In genomic region chr10:119135517-119135890, GRCh38 we compare ENCODE assay signal across 12 cellular contexts. TPM values are rescaled to one million over a fixed set of nuclear protein-coding genes. Genes with fewer than 3 reads are reported as not detected.
DNase-seq lines count a peak whose midpoint lies in the region; FAIRE-seq and TF ChIP-seq lines count a peak whose summit lies in the region.
"Had no signal": no experiment of that assay in that cellular context is flagged by ENCODE, and none has a peak within 500 bp of the region (broad histone marks: within the 10 kb centered on the region; RNA-seq: fewer than 3 reads in every experiment).

No MANE protein-coding gene starts in this region.

- peaks cover 2 to 15% (median 3%) of the 10 kb centered on the region in 4 donors for H3K36me3 ChIP-seq in liver (ENCODE audit: control insufficient read depth in 4 of 4, insufficient read depth in 3 of 4, low read depth in 1 of 4, low read length in 3 of 4)
- peaks cover 4 to 5% of the 10 kb centered on the region in 2 donors for H3K36me3 ChIP-seq in small intestine (ENCODE audit: control insufficient read depth in 2 of 2, insufficient read depth in 2 of 2, low read length in 2 of 2)

- TF ChIP-seq CTCF in AG09309 (IDR thresholded peaks at IDR 0.05; ENCODE audit: control insufficient read depth, insufficient read depth, low read depth, low read length, missing control alignments) (no peak), liver (IDR thresholded peaks at IDR 0.05; ENCODE audit: low read depth, low read length, missing input control) (no peak)

- H3K36me3 Mint-ChIP-seq in activated T-helper 1 cell treated with anti-CD3 and anti-CD28 coated beads, Interleukin-12 subunit alpha, Interleukin-12 subunit beta, Interleukin-2, Interleukin-4 antibody, amounts not matched to agents 30 ng/mL and 10 ng/mL and 1 ng/mL, durations not matched to agents 14 hours and 24 hours and 36 hours (ENCODE audit: low read depth): peaks cover 44% of the 10 kb centered on the region

- H3K9ac ChIP-seq in liver (ENCODE audit: low read depth in 1 of 2, low read length in 2 of 2): no peak overlapping the region

- intact Hi-C loops in activated T-helper 1 cell treated with anti-CD3 and anti-CD28 coated beads, Interleukin-12 subunit alpha, Interleukin-12 subunit beta, Interleukin-2, Interleukin-4 antibody, amounts not matched to agents 30 ng/mL and 10 ng/mL and 1 ng/mL, durations not matched to agents 14 hours and 24 hours and 36 hours (cut with micrococcal nuclease): loop anchor here (2.0 kb wide), 2 partner anchors 171 to 405 kb away; no protein-coding TSS in a partner anchor

- no peaks in the 10 kb centered on the region for H3K9me3 Mint-ChIP-seq in activated T-helper 1 cell treated with anti-CD3 and anti-CD28 coated beads, Interleukin-12 subunit alpha, Interleukin-12 subunit beta, Interleukin-2, Interleukin-4 antibody, amounts not matched to agents 30 ng/mL and 10 ng/mL and 1 ng/mL, durations not matched to agents 14 hours and 24 hours and 36 hours

- no peaks in the 10 kb centered on the region for H3K9me3 ChIP-seq in liver (ENCODE audit: control insufficient read depth in 4 of 4, low read length in 3 of 4)
- no peaks in the 10 kb centered on the region for H3K9me3 ChIP-seq in small intestine (ENCODE audit: control insufficient read depth, low read depth)

- 27% methylated on average over 4 of the region's 4 CpGs for WGBS in liver
- WGBS in small intestine, 3 donors: 51 to 80% (median 63%) methylated on average over 4 of the region's 4 CpGs

- peak overlapping the region; percentile 45 for H3K4me3 Mint-ChIP-seq in activated T-helper 1 cell treated with anti-CD3 and anti-CD28 coated beads, Interleukin-12 subunit alpha, Interleukin-12 subunit beta, Interleukin-2, Interleukin-4 antibody, amounts not matched to agents 30 ng/mL and 10 ng/mL and 1 ng/mL, durations not matched to agents 14 hours and 24 hours and 36 hours

- no peak overlapping the region for H3K4me3 ChIP-seq in AG09309 (ENCODE audit: control insufficient read depth, low read depth, low read length)
- no peak overlapping the region for H3K4me3 ChIP-seq in liver (ENCODE audit: low read depth in 1 of 3, low read length in 3 of 3)
- no peak overlapping the region for H3K4me3 ChIP-seq in small intestine (ENCODE audit: low read depth in 1 of 2, low read length in 2 of 2)

- peak overlapping the region; percentile 67 for H3K27ac Mint-ChIP-seq in activated T-helper 1 cell treated with anti-CD3 and anti-CD28 coated beads, Interleukin-12 subunit alpha, Interleukin-12 subunit beta, Interleukin-2, Interleukin-4 antibody, amounts not matched to agents 30 ng/mL and 10 ng/mL and 1 ng/mL, durations not matched to agents 14 hours and 24 hours and 36 hours

- TF ChIP-seq RAD21 in liver (IDR thresholded peaks at IDR 0.05): peak; percentile 28 to 60

- DNase-seq in AG09309 (ENCODE audit: low read depth) (peak; percentile 80), HCEC 1CT (peak; percentile 86), AG20443 (ENCODE audit: low spot score) (no peak), HuH-7 (ENCODE audit: low spot score) (no peak), NCI-H187 treated with DMSO at 0.1 percent for 48 hours (lab: John Stamatoyannopoulos, UW) (no peak), small intestine (no peak)
- DNase-seq in activated T-helper 1 cell treated with anti-CD3 and anti-CD28 coated beads, Interleukin-12 subunit alpha, Interleukin-12 subunit beta, Interleukin-2, Interleukin-4 antibody, amounts not matched to agents 30 ng/mL and 10 ng/mL and 1 ng/mL, durations not matched to agents 14 hours and 24 hours and 36 hours (ENCODE audit: low spot score): no peak
- DNase-seq: H7, NCI-H1930 had no signal

- H3K4me1 ChIP-seq in liver (ENCODE audit: control insufficient read depth in 4 of 4, insufficient read depth in 4 of 4, low read length in 3 of 4) (peaks cover 3 to 34% (median 23%) of the 10 kb centered on the region in 4 donors), small intestine (ENCODE audit: control insufficient read depth in 2 of 2, insufficient read depth in 1 of 2, low read depth in 1 of 2, low read length in 1 of 2) (no peaks in the 10 kb centered on the region)

- FAIRE-seq in small intestine (lab: Jason Lieb, UNC): no peak
- FAIRE-seq: colon, urothelium cell line had no signal

- H3K27me3 ChIP-seq in liver (ENCODE audit: control insufficient read depth in 4 of 4, insufficient read depth in 4 of 4, low read length in 3 of 4): no peaks in the 10 kb centered on the region
- no peaks in the 10 kb centered on the region for H3K27me3 ChIP-seq in small intestine (ENCODE audit: control insufficient read depth in 2 of 2, insufficient read depth in 2 of 2, low read length in 2 of 2)

- H3K4me1 Mint-ChIP-seq in activated T-helper 1 cell treated with anti-CD3 and anti-CD28 coated beads, Interleukin-12 subunit alpha, Interleukin-12 subunit beta, Interleukin-2, Interleukin-4 antibody, amounts not matched to agents 30 ng/mL and 10 ng/mL and 1 ng/mL, durations not matched to agents 14 hours and 24 hours and 36 hours (ENCODE audit: low read depth): peaks cover 63% of the 10 kb centered on the region

- H3K27me3 Mint-ChIP-seq in activated T-helper 1 cell treated with anti-CD3 and anti-CD28 coated beads, Interleukin-12 subunit alpha, Interleukin-12 subunit beta, Interleukin-2, Interleukin-4 antibody, amounts not matched to agents 30 ng/mL and 10 ng/mL and 1 ng/mL, durations not matched to agents 14 hours and 24 hours and 36 hours (ENCODE audit: insufficient read depth): no peaks in the 10 kb centered on the region

- H3K27ac ChIP-seq in liver (ENCODE audit: low read depth in 1 of 2, low read length in 2 of 2) (peak overlapping the region; percentile 81 to 94), small intestine (ENCODE audit: low read depth in 1 of 2, low read length in 1 of 2) (no peak overlapping the region)

TF ChIP-seq in liver, 16 proteins besides CTCF, POLR2A, EP300 and RAD21 (continues in another document):
- TF ChIP-seq MAX (IDR thresholded peaks at IDR 0.05): peak; percentile 52
- TF ChIP-seq FOXA1 (IDR thresholded peaks at IDR 0.05): no peak
- TF ChIP-seq JUND (IDR thresholded peaks at IDR 0.05): peak in 1 of 2 donors; percentile 16
- no peak for TF ChIP-seq ZBTB33 (IDR thresholded peaks at IDR 0.05)
- peak; percentile 69 to 76 for TF ChIP-seq RXRA (IDR thresholded peaks at IDR 0.05)
- TF ChIP-seq YY1 (IDR thresholded peaks at IDR 0.05): peak; percentile 61
- peak; percentile 49 for TF ChIP-seq SP1 (IDR thresholded peaks at IDR 0.05)

RNA-seq across cellular contexts. Expression of gene SFXN4, which starts 30.0 kb away (rescaled TPM):
- total RNA-seq in activated T-helper 1 cell treated with anti-CD3 and anti-CD28 coated beads, Interleukin-12 subunit alpha, Interleukin-12 subunit beta, Interleukin-2, Interleukin-4 antibody, amounts not matched to agents 30 ng/mL and 10 ng/mL and 1 ng/mL, durations not matched to agents 14 hours and 24 hours and 36 hours: 58.2 and 58.7 TPM in 2 replicates
- 10 to 100 TPM; 12.4 to 34.1 TPM for total RNA-seq in liver
- polyA plus RNA-seq in liver (10 to 100 TPM; 20.7 to 27.5 TPM), small intestine (10 to 100 TPM; 54.3 to 63.7 (median 54.6) TPM)

RNA-seq across cellular contexts. Expression of gene DENND10, which starts 31.6 kb away (rescaled TPM):
- total RNA-seq in activated T-helper 1 cell treated with anti-CD3 and anti-CD28 coated beads, Interleukin-12 subunit alpha, Interleukin-12 subunit beta, Interleukin-2, Interleukin-4 antibody, amounts not matched to agents 30 ng/mL and 10 ng/mL and 1 ng/mL, durations not matched to agents 14 hours and 24 hours and 36 hours: 20.1 and 25.4 TPM in 2 replicates
- total RNA-seq in liver: 10 to 100 TPM; 22.9 to 31.7 TPM
- 10 to 100 TPM; 17.9 to 37.7 TPM for polyA plus RNA-seq in liver
- 10 to 100 TPM; 20.3 to 32.4 (median 29.2) TPM for polyA plus RNA-seq in small intestine

RNA-seq across cellular contexts. Expression of gene PRDX3, which starts 43.1 kb away (rescaled TPM):
- 158 and 163 TPM in 2 replicates for total RNA-seq in activated T-helper 1 cell treated with anti-CD3 and anti-CD28 coated beads, Interleukin-12 subunit alpha, Interleukin-12 subunit beta, Interleukin-2, Interleukin-4 antibody, amounts not matched to agents 30 ng/mL and 10 ng/mL and 1 ng/mL, durations not matched to agents 14 hours and 24 hours and 36 hours
- 100 to 1,000 TPM; 176 to 247 TPM for total RNA-seq in liver
- polyA plus RNA-seq in liver (100 to 1,000 TPM; 268 to 307 TPM), small intestine (100 to 1,000 TPM; 134 to 222 (median 201) TPM)

RNA-seq across cellular contexts. Expression of gene EIF3A, which starts 54.9 kb away (rescaled TPM):
- total RNA-seq in activated T-helper 1 cell treated with anti-CD3 and anti-CD28 coated beads, Interleukin-12 subunit alpha, Interleukin-12 subunit beta, Interleukin-2, Interleukin-4 antibody, amounts not matched to agents 30 ng/mL and 10 ng/mL and 1 ng/mL, durations not matched to agents 14 hours and 24 hours and 36 hours: 181 and 183 TPM in 2 replicates
- total RNA-seq in liver: 10 to 100 TPM; 54.1 to 88.9 TPM
- polyA plus RNA-seq in liver (10 to 100 TPM; 27.5 to 41.0 TPM), small intestine (10 to 100 TPM; 41.8 to 63.6 (median 41.9) TPM)

Comparison
In these comparisons a context has a peak if more than half of its experiments do, and no peak if none do; other contexts are left out.
1. DNase-seq: peak in AG09309 (single experiment) and HCEC 1CT (single experiment); none in activated T-helper 1 cell treated with anti-CD3 and anti-CD28 coated beads, Interleukin-12 subunit alpha, Interleukin-12 subunit beta, Interleukin-2, Interleukin-4 antibody, amounts not matched to agents 30 ng/mL and 10 ng/mL and 1 ng/mL, durations not matched to agents 14 hours and 24 hours and 36 hours (single experiment), AG20443 (single experiment), HuH-7 (single experiment), NCI-H187 treated with DMSO at 0.1 percent for 48 hours (single experiment) and small intestine (single experiment).
2. H3K27ac ChIP-seq: peak in liver (2 of 2); none in small intestine (0 of 2).